28 cellular contexts compared by ENCODE assay signal in the genomic region with DNA sequence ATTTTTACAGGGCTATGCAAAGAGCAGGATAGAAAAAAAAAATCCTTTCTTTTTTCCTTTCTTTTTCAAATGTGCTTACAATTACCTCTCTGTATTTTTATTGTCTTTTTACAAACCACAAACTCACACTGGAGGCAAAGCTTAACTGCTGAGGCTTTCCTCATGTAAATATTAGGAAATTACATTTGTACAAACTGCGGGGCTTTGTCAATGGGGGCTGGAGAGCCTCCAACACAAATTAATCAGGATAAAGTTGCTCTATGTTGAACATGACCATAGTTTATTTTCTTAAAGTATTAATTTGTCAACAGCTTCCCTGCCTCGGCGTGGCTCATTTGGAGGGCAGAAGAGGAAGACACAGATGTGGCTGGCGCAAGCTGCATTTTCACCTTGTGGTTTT.
A peak's percentile ranks its signal among the peaks of the same experiment; 100 is the strongest.
DNase-seq lines count a peak whose midpoint lies in the region; ATAC-seq and TF ChIP-seq lines count a peak whose summit lies in the region.
"Had no signal": no experiment of that assay in that cellular context is flagged by ENCODE, and none has a peak within 500 bp of the region (broad histone marks: within the 10 kb centered on the region; RNA-seq: fewer than 3 reads in every experiment).

No MANE protein-coding gene starts in this region.

- TF ChIP-seq CTCF in brain (conservative IDR thresholded peaks at IDR 0.05): no peak

- H3K4me3 Mint-ChIP-seq in brain: peak overlapping the region in 2 of 5 experiments; percentile 15 to 56
- no peak overlapping the region for H3K4me3 Mint-ChIP-seq in CD8-positive, alpha-beta memory T cell
- H3K4me3 Mint-ChIP-seq: activated CD4-positive, alpha-beta T cell treated with anti-CD3 and anti-CD28 coated beads for 36 hours; activated CD8-positive, alpha-beta T cell treated with anti-CD3 and anti-CD28 coated beads for 36 hours; activated naive CD4-positive, alpha-beta T cell treated with anti-CD3 and anti-CD28 coated beads, Interleukin-2, amount 10 ng/mL, durations not matched to agents 7 days and 5 days; CD4-positive, alpha-beta T cell; nephron progenitor cell; stimulated activated naive B cell treated with anti-CD40 and anti-IgM and Interleukin-4, amounts not matched to agents 10 μg/mL and 1 μg/mL and 100 μg/mL, for 72 hours had no signal

- H3K36me3 Mint-ChIP-seq in brain: no peaks in the 10 kb centered on the region
- peaks cover 0 to 4% (median 0%) of the 10 kb centered on the region in 3 donors for H3K36me3 Mint-ChIP-seq in CD8-positive, alpha-beta memory T cell
- H3K36me3 Mint-ChIP-seq: activated naive CD4-positive, alpha-beta T cell treated with anti-CD3 and anti-CD28 coated beads, Interleukin-2, amount 10 ng/mL, durations not matched to agents 7 days and 5 days; stimulated activated naive B cell treated with anti-CD40 and anti-IgM and Interleukin-4, amounts not matched to agents 10 μg/mL and 1 μg/mL and 100 μg/mL, for 72 hours had no signal

- peak; percentile 69 for ATAC-seq in sciatic nerve
- ATAC-seq: activated CD4-positive, alpha-beta T cell treated with anti-CD3 and anti-CD28 coated beads for 36 hours; activated CD8-positive, alpha-beta T cell treated with anti-CD3 and anti-CD28 coated beads for 36 hours; gastroesophageal sphincter; HCT116; left lobe of liver; stimulated activated naive B cell treated with anti-CD40 and anti-IgM and Interleukin-4, amounts not matched to agents 10 μg/mL and 1 μg/mL and 100 μg/mL, for 72 hours; upper lobe of right lung had no signal

- CTCF ChIA-PET in CD8-positive, alpha-beta memory T cell (lab: Charles Lee): no interaction called here

- intact Hi-C loops in sciatic nerve (cut with DNase I): no loop called here
- intact Hi-C loops in posterior cingulate gyrus (cut with DNase I): no loop called here

- peaks cover 89% of the 10 kb centered on the region for H3K27me3 Mint-ChIP-seq in brain
- peaks cover 19 to 43% of the 10 kb centered on the region in 2 donors for H3K27me3 Mint-ChIP-seq in CD8-positive, alpha-beta memory T cell

- H3K4me1 Mint-ChIP-seq in brain: peaks cover 76% of the 10 kb centered on the region
- no peaks in the 10 kb centered on the region for H3K4me1 Mint-ChIP-seq in CD8-positive, alpha-beta memory T cell
- H3K4me1 Mint-ChIP-seq: activated CD4-positive, alpha-beta T cell treated with anti-CD3 and anti-CD28 coated beads for 36 hours; activated naive CD4-positive, alpha-beta T cell treated with anti-CD3 and anti-CD28 coated beads, Interleukin-2, amount 10 ng/mL, durations not matched to agents 7 days and 5 days had no signal

- H3K36me3 ChIP-seq in MG63: no peaks in the 10 kb centered on the region
- no peaks in the 10 kb centered on the region for H3K36me3 ChIP-seq in CD8-positive, alpha-beta memory T cell (ENCODE audit: insufficient read depth, low read length)
- H3K36me3 ChIP-seq: adrenal gland, gastroesophageal sphincter, Peyer's patch, upper lobe of right lung had no signal

- H3K4me3 ChIP-seq in MG63: no peak overlapping the region
- no peak overlapping the region for H3K4me3 ChIP-seq in CD8-positive, alpha-beta memory T cell (ENCODE audit: low read length)
- H3K4me3 ChIP-seq: adrenal gland, gastroesophageal sphincter, Peyer's patch, skin epidermis, upper lobe of right lung had no signal

- no peaks in the 10 kb centered on the region for H3K4me1 ChIP-seq in CD8-positive, alpha-beta memory T cell (ENCODE audit: insufficient read depth, low read length)
- H3K4me1 ChIP-seq: adrenal gland, upper lobe of right lung had no signal

- no peak overlapping the region for H3K27ac ChIP-seq in CD8-positive, alpha-beta memory T cell (ENCODE audit: low read depth, low read length)
- H3K27ac ChIP-seq: adrenal gland, gastroesophageal sphincter, Peyer's patch, skin epidermis, upper lobe of right lung had no signal

- POLR2A ChIA-PET in CD8-positive, alpha-beta memory T cell (lab: Charles Lee): no interaction called here

- DNase-seq in DMS79 treated with DMSO at 0.1 percent for 48 hours (lab: John Stamatoyannopoulos, UW) (peak; percentile 55), DMS79 (lab: John Stamatoyannopoulos, UW) (no peak), MG63 (peak; percentile 3), sciatic nerve (ENCODE audit: low spot score) (no peak), posterior cingulate gyrus (no peak), T-helper 1 cell (no peak)
- DNase-seq in CD8-positive, alpha-beta memory T cell: no peak
- DNase-seq: activated CD4-positive, alpha-beta T cell treated with anti-CD3 and anti-CD28 coated beads for 36 hours; activated CD8-positive, alpha-beta T cell treated with anti-CD3 and anti-CD28 coated beads for 36 hours; activated naive CD4-positive, alpha-beta T cell treated with anti-CD3 and anti-CD28 coated beads, Interleukin-2, amount 10 ng/mL, durations not matched to agents 7 days and 5 days; adrenal gland; CD4-positive, alpha-beta T cell; cerebellar nuclear complex; hypothalamus; IMR-90; NCI-H1930; NCI-H526 treated with DMSO at 0.1 percent for 48 hours; nephron progenitor cell; Peyer's patch; SHP77; stimulated activated naive B cell treated with anti-CD40 and anti-IgM and Interleukin-4, amounts not matched to agents 10 μg/mL and 1 μg/mL and 100 μg/mL, for 72 hours; T-helper 9 cell; upper lobe of right lung had no signal

- peaks cover 31% of the 10 kb centered on the region for H3K27me3 ChIP-seq in MG63
- peaks cover 6% of the 10 kb centered on the region for H3K27me3 ChIP-seq in CD8-positive, alpha-beta memory T cell (ENCODE audit: insufficient read depth, low read length, poor library complexity, severe bottlenecking)

- peaks cover 0 to 8% (median 0%) of the 10 kb centered on the region in 5 experiments for H3K9me3 Mint-ChIP-seq in brain
- peaks cover 0 to 4% (median 2%) of the 10 kb centered on the region in 5 donors for H3K9me3 Mint-ChIP-seq in CD8-positive, alpha-beta memory T cell
- H3K9me3 Mint-ChIP-seq: activated CD8-positive, alpha-beta T cell treated with anti-CD3 and anti-CD28 coated beads for 36 hours; activated naive CD4-positive, alpha-beta T cell treated with anti-CD3 and anti-CD28 coated beads, Interleukin-2, amount 10 ng/mL, durations not matched to agents 7 days and 5 days; CD4-positive, alpha-beta T cell; nephron progenitor cell; stimulated activated naive B cell treated with anti-CD40 and anti-IgM and Interleukin-4, amounts not matched to agents 10 μg/mL and 1 μg/mL and 100 μg/mL, for 72 hours had no signal

- H3K9me3 ChIP-seq in MG63: no peaks in the 10 kb centered on the region
- H3K9me3 ChIP-seq in CD8-positive, alpha-beta memory T cell (ENCODE audit: low read length): no peaks in the 10 kb centered on the region
- H3K9me3 ChIP-seq: adrenal gland, gastroesophageal sphincter, Peyer's patch, upper lobe of right lung had no signal

- peak overlapping the region in 3 of 5 experiments; percentile 40 to 74 (median 43) for H3K27ac Mint-ChIP-seq in brain
- no peak overlapping the region for H3K27ac Mint-ChIP-seq in CD8-positive, alpha-beta memory T cell
- H3K27ac Mint-ChIP-seq: activated CD4-positive, alpha-beta T cell treated with anti-CD3 and anti-CD28 coated beads for 36 hours; activated CD8-positive, alpha-beta T cell treated with anti-CD3 and anti-CD28 coated beads for 36 hours; activated naive CD4-positive, alpha-beta T cell treated with anti-CD3 and anti-CD28 coated beads, Interleukin-2, amount 10 ng/mL, durations not matched to agents 7 days and 5 days; CD4-positive, alpha-beta T cell; nephron progenitor cell; stimulated activated naive B cell treated with anti-CD40 and anti-IgM and Interleukin-4, amounts not matched to agents 10 μg/mL and 1 μg/mL and 100 μg/mL, for 72 hours had no signal

Comparison
In these comparisons a context has a peak if more than half of its experiments do, and no peak if none do; other contexts are left out.
1. DNase-seq: peak in DMS79 treated with DMSO at 0.1 percent for 48 hours (single experiment) and MG63 (single experiment); none in DMS79 (single experiment), sciatic nerve (single experiment), CD8-positive, alpha-beta memory T cell (0 of 5), posterior cingulate gyrus (0 of 10) and T-helper 1 cell (0 of 5).
2. H3K27ac Mint-ChIP-seq: peak in brain (3 of 5); none in CD8-positive, alpha-beta memory T cell (0 of 8).